In genomic region chr17:1752425-1752941, GRCh38 we compare ENCODE assay signal across 1 cellular context.
TF ChIP-seq lines count a peak whose summit lies in the region.

No MANE protein-coding gene starts in this region.

TF ChIP-seq in GM23338, 12 proteins besides CTCF, POLR2A, EP300 and RAD21 (continued from another document):
- TF ChIP-seq REST (IDR thresholded peaks at IDR 0.05; ENCODE audit: unreplicated experiment): no peak
- TF ChIP-seq STAT1 (IDR thresholded peaks at IDR 0.05; ENCODE audit: unreplicated experiment): no peak
- TF ChIP-seq CREB1 (CRISPR knock-in tag; IDR thresholded peaks at IDR 0.05; ENCODE audit: low read depth): no peak
- TF ChIP-seq ZNF462 (CRISPR knock-in tag; IDR thresholded peaks at IDR 0.05): no peak
- TF ChIP-seq ZNF114 (CRISPR knock-in tag; IDR thresholded peaks at IDR 0.05): no peak
- no peak for TF ChIP-seq JUNB (IDR thresholded peaks at IDR 0.05; ENCODE audit: unreplicated experiment)
